25 cellular contexts compared by ENCODE assay signal in genomic region chr3:24136624-24137310, GRCh38.
DNase-seq lines count a peak whose midpoint lies in the region; TF ChIP-seq lines count a peak whose summit lies in the region.
"Had no signal": no experiment of that assay in that cellular context is flagged by ENCODE, and none has a peak within 500 bp of the region (broad histone marks: within the 10 kb centered on the region; RNA-seq: fewer than 3 reads in every experiment).

No MANE protein-coding gene starts in this region.

- H3K4me3 Mint-ChIP-seq in MCF 10A (ENCODE audit: unreplicated experiment) (no peak overlapping the region), neural progenitor cell (no peak overlapping the region)
- H3K4me3 Mint-ChIP-seq: activated CD8-positive, alpha-beta T cell treated with anti-CD3 and anti-CD28 coated beads for 36 hours; activated naive CD4-positive, alpha-beta T cell treated with anti-CD3 and anti-CD28 coated beads, Interleukin-2, amount 50 U/mL, for 24 hours; activated T-helper 17 cell treated with anti-CD3 and anti-CD28 coated beads, Interleukin-2, amount 50 U/mL, for 72 hours; CD4-positive, CD25-positive, alpha-beta regulatory T cell; neural crest cell; T-helper 2 cell treated with Interferon-gamma antibody and Interleukin-4, amounts not matched to agents 5 μg/mL and 100 μg/mL, for 36 hours had no signal

- no peak overlapping the region for H3K9ac ChIP-seq in mammary epithelial cell (ENCODE audit: insufficient read depth, low read length)
- H3K9ac ChIP-seq in rectal smooth muscle tissue (ENCODE audit: low read length) = no peak overlapping the region
- H3K9ac ChIP-seq in neural progenitor cell = no peak overlapping the region

- H3K4me1 ChIP-seq in mammary epithelial cell (ENCODE audit: insufficient read depth, low read length) = peaks cover 20% of the 10 kb centered on the region
- peaks cover 30% of the 10 kb centered on the region for H3K4me1 ChIP-seq in rectal smooth muscle tissue (ENCODE audit: control insufficient read depth, insufficient read depth, low read length)
- H3K4me1 ChIP-seq in neural progenitor cell = no peaks in the 10 kb centered on the region
- H3K4me1 ChIP-seq: pancreas had no signal

- no peaks in the 10 kb centered on the region for H3K9me3 Mint-ChIP-seq in MCF 10A (ENCODE audit: unreplicated experiment)
- no peaks in the 10 kb centered on the region for H3K9me3 Mint-ChIP-seq in neural progenitor cell
- H3K9me3 Mint-ChIP-seq: activated CD8-positive, alpha-beta T cell treated with anti-CD3 and anti-CD28 coated beads for 36 hours; activated naive CD4-positive, alpha-beta T cell treated with anti-CD3 and anti-CD28 coated beads, Interleukin-2, amount 50 U/mL, for 24 hours; activated T-helper 17 cell treated with anti-CD3 and anti-CD28 coated beads, Interleukin-2, amount 50 U/mL, for 72 hours; neural crest cell; T-helper 2 cell treated with Interferon-gamma antibody and Interleukin-4, amounts not matched to agents 5 μg/mL and 100 μg/mL, for 36 hours had no signal

- H3K36me3 ChIP-seq in mammary epithelial cell (ENCODE audit: insufficient read depth, low read length) = no peaks in the 10 kb centered on the region
- no peaks in the 10 kb centered on the region for H3K36me3 ChIP-seq in rectal smooth muscle tissue (ENCODE audit: control insufficient read depth, insufficient read depth, low read length)
- no peaks in the 10 kb centered on the region for H3K36me3 ChIP-seq in neural progenitor cell
- H3K36me3 ChIP-seq: right atrium auricular region had no signal

- in situ Hi-C loops in mammary epithelial cell (cut with MboI; ENCODE audit: low sequenced_read_pairs in 2 of 2) = no loop called here

- DNase-seq in MCF 10A (ENCODE audit: unreplicated experiment) (no peak), mammary epithelial cell (no peak), choroid plexus epithelial cell (ENCODE audit: low read depth) (peak; percentile 17), GDM1 (lab: John Stamatoyannopoulos, UW) (no peak), neural progenitor cell (ENCODE audit: low spot score) (no peak), NCI-H2029 (lab: John Stamatoyannopoulos, UW) (no peak), NCI-H2081 (lab: John Stamatoyannopoulos, UW) (no peak)
- DNase-seq: activated CD8-positive, alpha-beta memory T cell treated with anti-CD3 and anti-CD28 coated beads, Interleukin-2, amount 50 U/mL, for 48 hours; activated CD8-positive, alpha-beta T cell treated with anti-CD3 and anti-CD28 coated beads for 36 hours; anterior cingulate cortex; CD4-positive, CD25-positive, alpha-beta regulatory T cell; KBM-7; NCI-H1105; NCI-H1930; NCI-H2227 treated with DMSO at 0.1 percent for 48 hours; NCI-H526 treated with DMSO at 0.1 percent for 48 hours; pancreas; stimulated activated CD8-positive, alpha-beta memory T cell treated with anti-CD3 and anti-CD28 coated beads, Interleukin-4, amount 100 ng/mL, for 48 hours; trophoblast cell had no signal

- H2AFZ ChIP-seq in mammary epithelial cell (ENCODE audit: low read depth, low read length) (no peak overlapping the region), neural progenitor cell (replicated peaks) (no peak overlapping the region)

- no peaks in the 10 kb centered on the region for H3K9me3 ChIP-seq in mammary epithelial cell (replicated peaks; ENCODE audit: insufficient read depth, low read length)
- no peaks in the 10 kb centered on the region for H3K9me3 ChIP-seq in neural progenitor cell (ENCODE audit: low read depth)
- H3K9me3 ChIP-seq: pancreas, right atrium auricular region had no signal

- TF ChIP-seq CTCF in MCF 10A (IDR thresholded peaks at IDR 0.05; ENCODE audit: unreplicated experiment) (no peak), mammary epithelial cell (conservative IDR thresholded peaks at IDR 0.05 in 1 of 2, IDR thresholded peaks at IDR 0.05 in 1 of 2; ENCODE audit: extremely low read depth in 1 of 2, insufficient read depth in 1 of 2, low read depth in 1 of 2, low read length in 2 of 2) (no peak), choroid plexus epithelial cell (conservative IDR thresholded peaks at IDR 0.05; ENCODE audit: low read depth, low read length) (no peak), neural progenitor cell (IDR thresholded peaks at IDR 0.05) (no peak)

- H3K36me3 Mint-ChIP-seq in MCF 10A (ENCODE audit: insufficient read depth, unreplicated experiment) (peaks cover 12% of the 10 kb centered on the region), neural progenitor cell (no peaks in the 10 kb centered on the region)
- H3K36me3 Mint-ChIP-seq: activated naive CD4-positive, alpha-beta T cell treated with anti-CD3 and anti-CD28 coated beads, Interleukin-2, amount 50 U/mL, for 24 hours; CD4-positive, CD25-positive, alpha-beta regulatory T cell had no signal

- dilution Hi-C loops in mammary epithelial cell (cut with HindIII; ENCODE audit: low sequenced_read_pairs) = no loop called here

- H3K4me1 Mint-ChIP-seq in MCF 10A (ENCODE audit: insufficient read depth, unreplicated experiment) (peaks cover 38% of the 10 kb centered on the region), neural progenitor cell (no peaks in the 10 kb centered on the region)
- H3K4me1 Mint-ChIP-seq: activated naive CD4-positive, alpha-beta T cell treated with anti-CD3 and anti-CD28 coated beads, Interleukin-2, amount 50 U/mL, for 24 hours; activated T-helper 17 cell treated with anti-CD3 and anti-CD28 coated beads, Interleukin-2, amount 50 U/mL, for 72 hours; CD4-positive, CD25-positive, alpha-beta regulatory T cell; neural crest cell had no signal

- H3K4me3 ChIP-seq in mammary epithelial cell (replicated peaks in 1 of 3; ENCODE audit: insufficient read depth in 1 of 3, low read depth in 2 of 3, low read length in 3 of 3) (no peak overlapping the region), choroid plexus epithelial cell (ENCODE audit: low read depth, low read length) (no peak overlapping the region), rectal smooth muscle tissue (ENCODE audit: low read length) (no peak overlapping the region), neural progenitor cell (no peak overlapping the region)
- H3K4me3 ChIP-seq: pancreas, right atrium auricular region had no signal

- CTCF ChIA-PET in MCF 10A (lab: Yijun Ruan, JAX) = interaction anchor here (0.6 to 0.8 kb wide), 2 partner anchors 9 to 103 kb away, joined by 3 to 4 read pairs; no protein-coding TSS in a partner anchor
- CTCF ChIA-PET in mammary epithelial cell (lab: Charles Lee; ENCODE audit: low non-redundant PET) = no interaction called here

- intact Hi-C loops in MCF 10A (cut with micrococcal nuclease) = no loop called here
- intact Hi-C loops in mammary epithelial cell (cut with micrococcal nuclease) = no loop called here

- H3K79me2 ChIP-seq in mammary epithelial cell (ENCODE audit: insufficient read depth, low read length) (no peaks in the 10 kb centered on the region), neural progenitor cell (ENCODE audit: low read depth) (no peaks in the 10 kb centered on the region)

- no peak overlapping the region for H3K27ac ChIP-seq in mammary epithelial cell (ENCODE audit: insufficient read depth, low read depth, low read length)
- peak overlapping the region; percentile 59 for H3K27ac ChIP-seq in rectal smooth muscle tissue (ENCODE audit: low read depth, low read length)
- H3K27ac ChIP-seq in neural progenitor cell = no peak overlapping the region
- H3K27ac ChIP-seq: pancreas, right atrium auricular region had no signal

- BruUV-seq in MCF 10A (replicated peaks; lab: Mats Ljungman, UMichigan) (no TSS peak), mammary epithelial cell (replicated peaks; lab: Mats Ljungman, UMichigan) (no TSS peak)

- peak overlapping the region; percentile 81 for H3K27ac Mint-ChIP-seq in MCF 10A (ENCODE audit: low read depth, unreplicated experiment)
- no peak overlapping the region for H3K27ac Mint-ChIP-seq in neural progenitor cell
- H3K27ac Mint-ChIP-seq: activated CD8-positive, alpha-beta T cell treated with anti-CD3 and anti-CD28 coated beads for 36 hours; activated naive CD4-positive, alpha-beta T cell treated with anti-CD3 and anti-CD28 coated beads, Interleukin-2, amount 50 U/mL, for 24 hours; activated T-helper 17 cell treated with anti-CD3 and anti-CD28 coated beads, Interleukin-2, amount 50 U/mL, for 72 hours; CD4-positive, CD25-positive, alpha-beta regulatory T cell; T-helper 2 cell treated with Interferon-gamma antibody and Interleukin-4, amounts not matched to agents 5 μg/mL and 100 μg/mL, for 36 hours had no signal

- H4K20me1 ChIP-seq in mammary epithelial cell (ENCODE audit: insufficient read depth, low read length) (no peaks in the 10 kb centered on the region), neural progenitor cell (ENCODE audit: low read depth) (no peaks in the 10 kb centered on the region)

- POLR2A ChIA-PET in MCF 10A (lab: Yijun Ruan, JAX) = interaction anchor here (0.8 to 3.0 kb wide), 2 partner anchors 8 to 9 kb away, joined by 7 to 16 read pairs; no protein-coding TSS in a partner anchor

- H3K27me3 ChIP-seq in mammary epithelial cell (ENCODE audit: insufficient read depth, low read length) (no peaks in the 10 kb centered on the region), rectal smooth muscle tissue (ENCODE audit: control insufficient read depth, insufficient read depth, low read length) (no peaks in the 10 kb centered on the region), neural progenitor cell (no peaks in the 10 kb centered on the region)
- H3K27me3 ChIP-seq: pancreas, right atrium auricular region had no signal

- H3K27me3 Mint-ChIP-seq in MCF 10A (ENCODE audit: insufficient read depth, unreplicated experiment) (no peaks in the 10 kb centered on the region), neural progenitor cell (ENCODE audit: insufficient read depth, low read depth) (peaks cover 6% of the 10 kb centered on the region)
- H3K27me3 Mint-ChIP-seq: activated CD8-positive, alpha-beta T cell treated with anti-CD3 and anti-CD28 coated beads for 36 hours; activated naive CD4-positive, alpha-beta T cell treated with anti-CD3 and anti-CD28 coated beads, Interleukin-2, amount 50 U/mL, for 24 hours; activated T-helper 17 cell treated with anti-CD3 and anti-CD28 coated beads, Interleukin-2, amount 50 U/mL, for 72 hours; CD4-positive, CD25-positive, alpha-beta regulatory T cell had no signal

- H3K4me2 ChIP-seq in mammary epithelial cell (ENCODE audit: insufficient read depth, low read depth, low read length) (no peak overlapping the region), neural progenitor cell (no peak overlapping the region)

- H3F3A ChIP-seq in neural progenitor cell (ENCODE audit: low read depth) = no peaks in the 10 kb centered on the region
